In the genomic region with DNA sequence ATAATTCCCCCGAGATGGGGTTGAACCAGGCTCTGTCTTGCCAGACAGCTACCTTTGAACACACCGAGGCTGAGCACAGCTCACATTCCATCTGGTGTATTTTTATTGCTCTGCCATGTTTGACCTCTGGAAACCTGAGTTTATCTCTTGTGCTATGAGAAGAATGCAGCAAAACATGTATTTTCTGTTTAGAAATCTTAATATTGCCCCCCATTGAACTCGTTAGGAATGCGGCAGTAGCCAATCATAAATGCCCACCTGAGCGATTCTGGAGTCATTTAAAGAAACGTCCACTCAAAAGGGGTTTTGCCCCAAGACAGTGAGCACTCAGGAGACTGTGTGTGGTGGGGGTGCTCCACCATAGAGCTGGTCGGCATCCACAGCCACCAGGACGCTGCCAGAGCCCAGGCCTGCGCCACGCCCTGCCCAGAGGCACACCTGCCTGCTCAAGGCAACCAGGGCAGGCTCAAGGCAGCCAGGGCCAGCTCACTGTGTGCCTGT, we compare ENCODE assay signal across 1 cellular context.
TF ChIP-seq lines count a peak whose summit lies in the region.

No MANE protein-coding gene starts in this region.

TF ChIP-seq in liver, 16 proteins besides CTCF, POLR2A, EP300 and RAD21 (continued from another document):
- TF ChIP-seq, protein P1, sequence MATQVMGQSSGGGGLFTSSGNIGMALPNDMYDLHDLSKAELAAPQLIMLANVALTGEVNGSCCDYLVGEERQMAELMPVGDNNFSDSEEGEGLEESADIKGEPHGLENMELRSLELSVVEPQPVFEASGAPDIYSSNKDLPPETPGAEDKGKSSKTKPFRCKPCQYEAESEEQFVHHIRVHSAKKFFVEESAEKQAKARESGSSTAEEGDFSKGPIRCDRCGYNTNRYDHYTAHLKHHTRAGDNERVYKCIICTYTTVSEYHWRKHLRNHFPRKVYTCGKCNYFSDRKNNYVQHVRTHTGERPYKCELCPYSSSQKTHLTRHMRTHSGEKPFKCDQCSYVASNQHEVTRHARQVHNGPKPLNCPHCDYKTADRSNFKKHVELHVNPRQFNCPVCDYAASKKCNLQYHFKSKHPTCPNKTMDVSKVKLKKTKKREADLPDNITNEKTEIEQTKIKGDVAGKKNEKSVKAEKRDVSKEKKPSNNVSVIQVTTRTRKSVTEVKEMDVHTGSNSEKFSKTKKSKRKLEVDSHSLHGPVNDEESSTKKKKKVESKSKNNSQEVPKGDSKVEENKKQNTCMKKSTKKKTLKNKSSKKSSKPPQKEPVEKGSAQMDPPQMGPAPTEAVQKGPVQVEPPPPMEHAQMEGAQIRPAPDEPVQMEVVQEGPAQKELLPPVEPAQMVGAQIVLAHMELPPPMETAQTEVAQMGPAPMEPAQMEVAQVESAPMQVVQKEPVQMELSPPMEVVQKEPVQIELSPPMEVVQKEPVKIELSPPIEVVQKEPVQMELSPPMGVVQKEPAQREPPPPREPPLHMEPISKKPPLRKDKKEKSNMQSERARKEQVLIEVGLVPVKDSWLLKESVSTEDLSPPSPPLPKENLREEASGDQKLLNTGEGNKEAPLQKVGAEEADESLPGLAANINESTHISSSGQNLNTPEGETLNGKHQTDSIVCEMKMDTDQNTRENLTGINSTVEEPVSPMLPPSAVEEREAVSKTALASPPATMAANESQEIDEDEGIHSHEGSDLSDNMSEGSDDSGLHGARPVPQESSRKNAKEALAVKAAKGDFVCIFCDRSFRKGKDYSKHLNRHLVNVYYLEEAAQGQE (IDR thresholded peaks at IDR 0.05), result no peak
